ENCODE assay signal across 13 cellular contexts in the genomic region with DNA sequence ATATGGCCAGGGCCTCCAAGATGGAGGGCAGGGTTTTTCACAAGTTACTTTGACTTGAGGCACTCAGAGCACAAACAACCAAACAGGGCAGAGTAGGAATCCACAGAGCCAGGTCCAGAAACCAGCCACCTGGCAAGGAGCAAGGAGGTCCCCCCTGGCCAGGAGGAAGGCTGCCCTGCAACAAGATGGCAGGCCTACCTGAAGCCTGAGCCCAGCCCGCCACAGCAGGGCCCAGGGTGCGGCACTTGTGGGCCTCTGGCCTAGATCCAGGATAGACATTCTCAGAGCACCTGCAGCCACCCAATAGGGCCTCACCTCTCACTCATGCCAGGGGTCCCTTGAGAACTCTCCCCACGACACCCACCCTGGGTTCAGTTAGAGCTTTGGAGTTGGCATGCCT. TPM values are rescaled to one million over a fixed set of nuclear protein-coding genes. Genes with fewer than 3 reads are reported as not detected.
DNase-seq lines count a peak whose midpoint lies in the region; ATAC-seq and TF ChIP-seq lines count a peak whose summit lies in the region.
"Had no signal": no experiment of that assay in that cellular context is flagged by ENCODE, and none has a peak within 500 bp of the region (broad histone marks: within the 10 kb centered on the region; RNA-seq: fewer than 3 reads in every experiment).

No MANE protein-coding gene starts in this region.

- peak overlapping the region; percentile 21 to 97 for H3K27ac Mint-ChIP-seq in natural killer cell treated with Interleukin-12 subunit alpha and Interleukin-12 subunit beta and Interleukin-15 and Interleukin-18, amount 100 ng/mL, for 72 hours
- peak overlapping the region in 1 of 2 donors; percentile 86 for H3K27ac Mint-ChIP-seq in natural killer cell
- peak overlapping the region; percentile 97 for H3K27ac Mint-ChIP-seq in activated T-helper 1 cell treated with anti-CD3 and anti-CD28 coated beads, Interleukin-12 subunit alpha, Interleukin-12 subunit beta, Interleukin-2, Interleukin-4 antibody, amounts not matched to agents 30 ng/mL and 10 ng/mL and 1 ng/mL, durations not matched to agents 14 hours and 24 hours and 36 hours

- TF ChIP-seq POLR2A in body of pancreas (IDR thresholded peaks at IDR 0.05): no peak

- no peak overlapping the region for H3K23ac ChIP-seq in mesenchymal stem cell (ENCODE audit: low read length in 2 of 2)

- H3K36me3 Mint-ChIP-seq in natural killer cell treated with Interleukin-12 subunit alpha and Interleukin-12 subunit beta and Interleukin-15 and Interleukin-18, amount 100 ng/mL, for 72 hours: no peaks in the 10 kb centered on the region
- no peaks in the 10 kb centered on the region for H3K36me3 Mint-ChIP-seq in natural killer cell
- peaks cover 5% of the 10 kb centered on the region for H3K36me3 Mint-ChIP-seq in activated T-helper 1 cell treated with anti-CD3 and anti-CD28 coated beads, Interleukin-12 subunit alpha, Interleukin-12 subunit beta, Interleukin-2, Interleukin-4 antibody, amounts not matched to agents 30 ng/mL and 10 ng/mL and 1 ng/mL, durations not matched to agents 14 hours and 24 hours and 36 hours (ENCODE audit: low read depth)

- no peak overlapping the region for H3K4ac ChIP-seq in mesenchymal stem cell (ENCODE audit: low read depth in 1 of 2, low read length in 2 of 2)

- no peak overlapping the region for H2BK120ac ChIP-seq in mesenchymal stem cell (ENCODE audit: low read depth, low read length)

- H2BK15ac ChIP-seq in mesenchymal stem cell (ENCODE audit: low read depth, poor library complexity, severe bottlenecking): no peak overlapping the region

- H2AFZ ChIP-seq in mesenchymal stem cell (ENCODE audit: low read depth, low read length): no peak overlapping the region
- H2AFZ ChIP-seq: GM23248 had no signal

- H3K36me3 ChIP-seq in mesenchymal stem cell (ENCODE audit: control insufficient read depth in 1 of 2, insufficient read depth in 2 of 2, low read depth in 1 of 2, low read length in 2 of 2): peaks cover 14 to 15% of the 10 kb centered on the region in 2 experiments
- H3K36me3 ChIP-seq in body of pancreas (replicated peaks in 1 of 2; ENCODE audit: insufficient read depth in 1 of 2, low read depth in 2 of 2): no peaks in the 10 kb centered on the region

- no peak overlapping the region for H3K18ac ChIP-seq in mesenchymal stem cell (ENCODE audit: low read depth in 1 of 2, low read length in 2 of 2)

- no peak overlapping the region for H3K14ac ChIP-seq in mesenchymal stem cell (ENCODE audit: low read length in 2 of 2)

- 93% methylated on average over 3 of the region's 3 CpGs for WGBS in mesenchymal stem cell
- WGBS in body of pancreas, 2 donors: 83 to 100% methylated on average over 3 of the region's 3 CpGs

- intact Hi-C loops in natural killer cell (cut with micrococcal nuclease): no loop called here
- intact Hi-C loops in activated T-helper 1 cell treated with anti-CD3 and anti-CD28 coated beads, Interleukin-12 subunit alpha, Interleukin-12 subunit beta, Interleukin-2, Interleukin-4 antibody, amounts not matched to agents 30 ng/mL and 10 ng/mL and 1 ng/mL, durations not matched to agents 14 hours and 24 hours and 36 hours (cut with micrococcal nuclease): no loop called here
- intact Hi-C loops in body of pancreas (cut with DNase I): no loop called here

- H3K9ac ChIP-seq in mesenchymal stem cell (ENCODE audit: low read length): peak overlapping the region; percentile 22
- H3K9ac ChIP-seq: GM23248 had no signal

- no peaks in the 10 kb centered on the region for H3K27me3 ChIP-seq in mesenchymal stem cell (ENCODE audit: control insufficient read depth in 1 of 2, insufficient read depth in 1 of 2, low read length in 2 of 2)
- H3K27me3 ChIP-seq in body of pancreas: no peaks in the 10 kb centered on the region
- H3K27me3 ChIP-seq: SJSA1 had no signal

- ATAC-seq in natural killer cell treated with Interleukin-12 subunit alpha and Interleukin-12 subunit beta and Interleukin-15 and Interleukin-18, amount 100 ng/mL, for 72 hours: no peak
- ATAC-seq in natural killer cell: no peak
- ATAC-seq in GM19397 (IDR thresholded peaks at IDR 0.05; ENCODE audit: unreplicated experiment): no peak
- ATAC-seq in body of pancreas: no peak

- H3K4me1 ChIP-seq in mesenchymal stem cell (ENCODE audit: control insufficient read depth, insufficient read depth, low read depth, low read length): peaks cover 44% of the 10 kb centered on the region
- no peaks in the 10 kb centered on the region for H3K4me1 ChIP-seq in body of pancreas
- H3K4me1 ChIP-seq: SJSA1 had no signal

- no peak overlapping the region for H3K4me3 Mint-ChIP-seq in natural killer cell treated with Interleukin-12 subunit alpha and Interleukin-12 subunit beta and Interleukin-15 and Interleukin-18, amount 100 ng/mL, for 72 hours
- H3K4me3 Mint-ChIP-seq in natural killer cell: no peak overlapping the region
- H3K4me3 Mint-ChIP-seq in activated T-helper 1 cell treated with anti-CD3 and anti-CD28 coated beads, Interleukin-12 subunit alpha, Interleukin-12 subunit beta, Interleukin-2, Interleukin-4 antibody, amounts not matched to agents 30 ng/mL and 10 ng/mL and 1 ng/mL, durations not matched to agents 14 hours and 24 hours and 36 hours: no peak overlapping the region

- DNase-seq in natural killer cell treated with Interleukin-12 subunit alpha and Interleukin-12 subunit beta and Interleukin-15 and Interleukin-18, amount 100 ng/mL, for 72 hours (ENCODE audit: low spot score): no peak
- DNase-seq in natural killer cell (no peak), mesenchymal stem cell (no peak), body of pancreas (no peak), GM13977 (ENCODE audit: low spot score) (no peak)
- no peak for DNase-seq in activated T-helper 1 cell treated with anti-CD3 and anti-CD28 coated beads, Interleukin-12 subunit alpha, Interleukin-12 subunit beta, Interleukin-2, Interleukin-4 antibody, amounts not matched to agents 30 ng/mL and 10 ng/mL and 1 ng/mL, durations not matched to agents 14 hours and 24 hours and 36 hours (ENCODE audit: low spot score)
- DNase-seq in central memory CD4-positive, alpha-beta T cell: no peak
- DNase-seq: EL, GM23248 had no signal

- H2BK5ac ChIP-seq in mesenchymal stem cell (ENCODE audit: low read depth, low read length, poor library complexity, severe bottlenecking): no peak overlapping the region

- H3K4me3 ChIP-seq in mesenchymal stem cell (ENCODE audit: insufficient read depth in 1 of 2, low read depth in 1 of 2, low read length in 2 of 2) (no peak overlapping the region), body of pancreas (no peak overlapping the region)
- H3K4me3 ChIP-seq: GM23248, SJSA1 had no signal

- peak overlapping the region; percentile 42 for H2AK5ac ChIP-seq in mesenchymal stem cell (ENCODE audit: low read length, severe bottlenecking)

- in situ Hi-C loops in GM13977 (cut with MboI; ENCODE audit: low pct_unique_long_range_greater_than_20kb, low sequenced_read_pairs, unreplicated experiment): no loop called here

- no peak overlapping the region for H4K8ac ChIP-seq in mesenchymal stem cell (ENCODE audit: low read length)

- peaks cover 37 to 48% of the 10 kb centered on the region in 2 donors for H3K4me1 Mint-ChIP-seq in natural killer cell treated with Interleukin-12 subunit alpha and Interleukin-12 subunit beta and Interleukin-15 and Interleukin-18, amount 100 ng/mL, for 72 hours (ENCODE audit: low read depth in 2 of 2)
- peaks cover 37 to 55% of the 10 kb centered on the region in 2 donors for H3K4me1 Mint-ChIP-seq in natural killer cell
- peaks cover 53% of the 10 kb centered on the region for H3K4me1 Mint-ChIP-seq in activated T-helper 1 cell treated with anti-CD3 and anti-CD28 coated beads, Interleukin-12 subunit alpha, Interleukin-12 subunit beta, Interleukin-2, Interleukin-4 antibody, amounts not matched to agents 30 ng/mL and 10 ng/mL and 1 ng/mL, durations not matched to agents 14 hours and 24 hours and 36 hours (ENCODE audit: low read depth)

- H3K4me2 ChIP-seq in mesenchymal stem cell (ENCODE audit: low read length, poor library complexity, severe bottlenecking): no peak overlapping the region

- H3K9me3 ChIP-seq in mesenchymal stem cell (ENCODE audit: control insufficient read depth, low read length) (no peaks in the 10 kb centered on the region), body of pancreas (no peaks in the 10 kb centered on the region)
- H3K9me3 ChIP-seq: SJSA1 had no signal

- H3K27ac ChIP-seq in mesenchymal stem cell (ENCODE audit: low read length, poor library complexity, severe bottlenecking) (no peak overlapping the region), body of pancreas (no peak overlapping the region)
- H3K27ac ChIP-seq: GM23248, SJSA1 had no signal

- H4K91ac ChIP-seq in mesenchymal stem cell (ENCODE audit: low read length): no peak overlapping the region

- no peaks in the 10 kb centered on the region for H3K27me3 Mint-ChIP-seq in natural killer cell treated with Interleukin-12 subunit alpha and Interleukin-12 subunit beta and Interleukin-15 and Interleukin-18, amount 100 ng/mL, for 72 hours
- no peaks in the 10 kb centered on the region for H3K27me3 Mint-ChIP-seq in natural killer cell (ENCODE audit: low read depth in 2 of 2)
- no peaks in the 10 kb centered on the region for H3K27me3 Mint-ChIP-seq in activated T-helper 1 cell treated with anti-CD3 and anti-CD28 coated beads, Interleukin-12 subunit alpha, Interleukin-12 subunit beta, Interleukin-2, Interleukin-4 antibody, amounts not matched to agents 30 ng/mL and 10 ng/mL and 1 ng/mL, durations not matched to agents 14 hours and 24 hours and 36 hours (ENCODE audit: insufficient read depth)

- TF ChIP-seq CTCF in natural killer cell (IDR thresholded peaks at IDR 0.05) (no peak), body of pancreas (IDR thresholded peaks at IDR 0.05) (no peak), GM13977 (IDR thresholded peaks at IDR 0.05; ENCODE audit: extremely low read depth, insufficient read depth, missing control alignments) (no peak)

- no peaks in the 10 kb centered on the region for H3K9me3 Mint-ChIP-seq in natural killer cell treated with Interleukin-12 subunit alpha and Interleukin-12 subunit beta and Interleukin-15 and Interleukin-18, amount 100 ng/mL, for 72 hours
- no peaks in the 10 kb centered on the region for H3K9me3 Mint-ChIP-seq in natural killer cell
- no peaks in the 10 kb centered on the region for H3K9me3 Mint-ChIP-seq in activated T-helper 1 cell treated with anti-CD3 and anti-CD28 coated beads, Interleukin-12 subunit alpha, Interleukin-12 subunit beta, Interleukin-2, Interleukin-4 antibody, amounts not matched to agents 30 ng/mL and 10 ng/mL and 1 ng/mL, durations not matched to agents 14 hours and 24 hours and 36 hours
- H3K9me3 Mint-ChIP-seq: activated T-helper 2 cell treated with anti-CD3 and anti-CD28 coated beads, Interferon-gamma antibody, Interleukin-2, Interleukin-4, amounts not matched to agents 10 μg/mL and 5 μg/mL and 100 μg/mL, durations not matched to agents 14 hours and 24 hours and 36 hours had no signal

- H2BK12ac ChIP-seq in mesenchymal stem cell (ENCODE audit: low read length in 2 of 2): no peak overlapping the region

- peaks cover 4% of the 10 kb centered on the region for H3K79me1 ChIP-seq in mesenchymal stem cell (replicated peaks; ENCODE audit: low read length, poor library complexity, severe bottlenecking)

RNA-seq across cellular contexts. Expression of a gene that starts 11.5 kb away (rescaled TPM):
- total RNA-seq in natural killer cell treated with Interleukin-12 subunit alpha and Interleukin-12 subunit beta and Interleukin-15 and Interleukin-18, amount 100 ng/mL, for 72 hours: 100 to 1,000 TPM; 203 to 249 TPM
- total RNA-seq in natural killer cell (100 to 1,000 TPM; 396 to 488 (median 437) TPM), body of pancreas (10 to 100 TPM; 38.2 to 43.1 TPM)
- total RNA-seq in activated T-helper 1 cell treated with anti-CD3 and anti-CD28 coated beads, Interleukin-12 subunit alpha, Interleukin-12 subunit beta, Interleukin-2, Interleukin-4 antibody, amounts not matched to agents 30 ng/mL and 10 ng/mL and 1 ng/mL, durations not matched to agents 14 hours and 24 hours and 36 hours: 551 and 575 TPM in 2 replicates
- 416 TPM for polyA plus RNA-seq in mesenchymal stem cell (2013, experiment 1 of 2)
- 422 TPM for polyA plus RNA-seq in mesenchymal stem cell (2013, experiment 2 of 2)

RNA-seq across cellular contexts. Expression of a gene that starts 15.0 kb away (rescaled TPM):
- 10 to 100 TPM in 1 of 2 donors, 1 to 10 TPM in 1; 9.9 to 24.8 TPM for total RNA-seq in natural killer cell treated with Interleukin-12 subunit alpha and Interleukin-12 subunit beta and Interleukin-15 and Interleukin-18, amount 100 ng/mL, for 72 hours
- total RNA-seq in natural killer cell: 10 to 100 TPM; 22.7 to 32.0 (median 31.7) TPM
- total RNA-seq in activated T-helper 1 cell treated with anti-CD3 and anti-CD28 coated beads, Interleukin-12 subunit alpha, Interleukin-12 subunit beta, Interleukin-2, Interleukin-4 antibody, amounts not matched to agents 30 ng/mL and 10 ng/mL and 1 ng/mL, durations not matched to agents 14 hours and 24 hours and 36 hours: 14.8 and 22.1 TPM in 2 replicates
- polyA plus RNA-seq in mesenchymal stem cell (2013, experiment 1 of 2): 8.0 TPM
- polyA plus RNA-seq in mesenchymal stem cell (2013, experiment 2 of 2): 8.1 TPM
- 10 to 100 TPM; 12.2 to 14.8 TPM for total RNA-seq in body of pancreas

RNA-seq across cellular contexts. Expression of a gene that starts 26.3 kb away (rescaled TPM):
- 10 to 100 TPM in 1 of 2 donors, 1 to 10 TPM in 1; 8.1 to 17.2 TPM for total RNA-seq in natural killer cell treated with Interleukin-12 subunit alpha and Interleukin-12 subunit beta and Interleukin-15 and Interleukin-18, amount 100 ng/mL, for 72 hours
- total RNA-seq in natural killer cell (100 to 1,000 TPM; 454 to 485 (median 482) TPM), body of pancreas (not detected)
- 394 and 411 TPM in 2 replicates for total RNA-seq in activated T-helper 1 cell treated with anti-CD3 and anti-CD28 coated beads, Interleukin-12 subunit alpha, Interleukin-12 subunit beta, Interleukin-2, Interleukin-4 antibody, amounts not matched to agents 30 ng/mL and 10 ng/mL and 1 ng/mL, durations not matched to agents 14 hours and 24 hours and 36 hours
- 0.26 TPM for polyA plus RNA-seq in mesenchymal stem cell (2013, experiment 1 of 2)
- not detected for polyA plus RNA-seq in mesenchymal stem cell (2013, experiment 2 of 2)
- total RNA-seq: GM23248, M059J, SJSA1 had no signal
- polyA plus RNA-seq: GM23248 had no signal

RNA-seq across cellular contexts. Expression of a gene that starts 57.4 kb away (rescaled TPM):
- total RNA-seq in natural killer cell treated with Interleukin-12 subunit alpha and Interleukin-12 subunit beta and Interleukin-15 and Interleukin-18, amount 100 ng/mL, for 72 hours: 10 to 100 TPM; 21.0 to 57.5 TPM
- total RNA-seq in natural killer cell: 10 to 100 TPM; 13.0 to 20.4 (median 18.0) TPM
- total RNA-seq in activated T-helper 1 cell treated with anti-CD3 and anti-CD28 coated beads, Interleukin-12 subunit alpha, Interleukin-12 subunit beta, Interleukin-2, Interleukin-4 antibody, amounts not matched to agents 30 ng/mL and 10 ng/mL and 1 ng/mL, durations not matched to agents 14 hours and 24 hours and 36 hours: 37.0 and 37.1 TPM in 2 replicates
- polyA plus RNA-seq in mesenchymal stem cell (2013, experiment 1 of 2): 5.2 TPM
- polyA plus RNA-seq in mesenchymal stem cell (2013, experiment 2 of 2): 5.4 TPM
- total RNA-seq in body of pancreas: 1 to 10 TPM; 6.2 to 6.9 TPM

Comparison
In these comparisons a context has a peak if more than half of its experiments do, and no peak if none do; other contexts are left out.
1. RNA of a gene that starts 26.3 kb away (total RNA-seq): 454 to 485 TPM in natural killer cell and 394 to 411 TPM in activated T-helper 1 cell treated with anti-CD3 and anti-CD28 coated beads, Interleukin-12 subunit alpha, Interleukin-12 subunit beta, Interleukin-2, Interleukin-4 antibody, amounts not matched to agents 30 ng/mL and 10 ng/mL and 1 ng/mL, durations not matched to agents 14 hours and 24 hours and 36 hours; 8.1 to 17.2 TPM in natural killer cell treated with Interleukin-12 subunit alpha and Interleukin-12 subunit beta and Interleukin-15 and Interleukin-18, amount 100 ng/mL, for 72 hours and not detected in body of pancreas; every median in the first group is over 10 times any median in the second.
2. RNA of a gene that starts 11.5 kb away (total RNA-seq): 551 to 575 TPM in activated T-helper 1 cell treated with anti-CD3 and anti-CD28 coated beads, Interleukin-12 subunit alpha, Interleukin-12 subunit beta, Interleukin-2, Interleukin-4 antibody, amounts not matched to agents 30 ng/mL and 10 ng/mL and 1 ng/mL, durations not matched to agents 14 hours and 24 hours and 36 hours, 396 to 488 TPM in natural killer cell and 203 to 249 TPM in natural killer cell treated with Interleukin-12 subunit alpha and Interleukin-12 subunit beta and Interleukin-15 and Interleukin-18, amount 100 ng/mL, for 72 hours; 38.2 to 43.1 TPM in body of pancreas; every median in the first group is over 4 times any median in the second.